In genomic region chrX:48474127-48474526, GRCh38 we compare ENCODE assay signal across 8 cellular contexts. TPM values are rescaled to one million over a fixed set of nuclear protein-coding genes. Genes with fewer than 3 reads are reported as not detected.
DNase-seq lines count a peak whose midpoint lies in the region; ATAC-seq, FAIRE-seq and TF ChIP-seq lines count a peak whose summit lies in the region.
"Had no signal": no experiment of that assay in that cellular context is flagged by ENCODE, and none has a peak within 500 bp of the region (broad histone marks: within the 10 kb centered on the region; RNA-seq: fewer than 3 reads in every experiment).

No MANE protein-coding gene starts in this region.

- TF ChIP-seq POLR2A in H54 (IDR thresholded peaks at IDR 0.05; ENCODE audit: low read depth, low read length) = no peak

- H3K27me3 Mint-ChIP-seq in activated T-cell treated with anti-CD3 and anti-CD28 coated beads, Interleukin-2, amount 50 U/mL, for 72 hours (ENCODE audit: low read depth) = peaks cover 4% of the 10 kb centered on the region
- no peaks in the 10 kb centered on the region for H3K27me3 Mint-ChIP-seq in activated T-cell treated with anti-CD3 and anti-CD28 coated beads, Interleukin-2, amount 50 U/mL, for 4 hours (ENCODE audit: low read depth)
- no peaks in the 10 kb centered on the region for H3K27me3 Mint-ChIP-seq in WTC11 (ENCODE audit: low read depth)
- no peaks in the 10 kb centered on the region for H3K27me3 Mint-ChIP-seq in osteocyte (ENCODE audit: unreplicated experiment)

- no peaks in the 10 kb centered on the region for H3K9me3 Mint-ChIP-seq in activated T-cell treated with anti-CD3 and anti-CD28 coated beads, Interleukin-2, amount 50 U/mL, for 72 hours
- no peaks in the 10 kb centered on the region for H3K9me3 Mint-ChIP-seq in activated T-cell treated with anti-CD3 and anti-CD28 coated beads, Interleukin-2, amount 50 U/mL, for 4 hours
- H3K9me3 Mint-ChIP-seq in WTC11 = no peaks in the 10 kb centered on the region
- peaks cover 7% of the 10 kb centered on the region for H3K9me3 Mint-ChIP-seq in osteocyte (ENCODE audit: unreplicated experiment)

- TF ChIP-seq CTCF in WTC11 (IDR thresholded peaks at IDR 0.05) (no peak), osteocyte (IDR thresholded peaks at IDR 0.05) (peak; percentile 42)

- FAIRE-seq in H54 (lab: Jason Lieb, UNC) = no peak

- H3K4me1 Mint-ChIP-seq in activated T-cell treated with anti-CD3 and anti-CD28 coated beads, Interleukin-2, amount 50 U/mL, for 72 hours (ENCODE audit: low read depth) = peaks cover 37% of the 10 kb centered on the region
- H3K4me1 Mint-ChIP-seq in activated T-cell treated with anti-CD3 and anti-CD28 coated beads, Interleukin-2, amount 50 U/mL, for 4 hours (ENCODE audit: low read depth) = peaks cover 28% of the 10 kb centered on the region
- H3K4me1 Mint-ChIP-seq in WTC11 (peaks cover 45% of the 10 kb centered on the region), osteocyte (ENCODE audit: unreplicated experiment) (peaks cover 32% of the 10 kb centered on the region)

- H3K36me3 Mint-ChIP-seq in activated T-cell treated with anti-CD3 and anti-CD28 coated beads, Interleukin-2, amount 50 U/mL, for 72 hours (ENCODE audit: insufficient read depth in 2 of 2) = peaks cover 3 to 8% of the 10 kb centered on the region in 2 donors
- peaks cover 3% of the 10 kb centered on the region for H3K36me3 Mint-ChIP-seq in activated T-cell treated with anti-CD3 and anti-CD28 coated beads, Interleukin-2, amount 50 U/mL, for 4 hours (ENCODE audit: insufficient read depth)
- H3K36me3 Mint-ChIP-seq in WTC11 (peaks cover under 1% of the 10 kb centered on the region; the same call in 1 of the 2 replicates), osteocyte (ENCODE audit: unreplicated experiment) (no peaks in the 10 kb centered on the region)

- POLR2A ChIA-PET in WTC11 (lab: Charles Lee) = no interaction called here

- H3K4me3 Mint-ChIP-seq in activated T-cell treated with anti-CD3 and anti-CD28 coated beads, Interleukin-2, amount 50 U/mL, for 72 hours = peak overlapping the region in 1 of 2 donors; percentile 29
- H3K4me3 Mint-ChIP-seq in activated T-cell treated with anti-CD3 and anti-CD28 coated beads, Interleukin-2, amount 50 U/mL, for 4 hours = no peak overlapping the region
- peak overlapping the region; percentile 44 for H3K4me3 Mint-ChIP-seq in WTC11
- H3K4me3 Mint-ChIP-seq in osteocyte (ENCODE audit: unreplicated experiment) = no peak overlapping the region

- H3K27ac Mint-ChIP-seq in activated T-cell treated with anti-CD3 and anti-CD28 coated beads, Interleukin-2, amount 50 U/mL, for 72 hours = no peak overlapping the region
- H3K27ac Mint-ChIP-seq in WTC11 (peak overlapping the region; percentile 95), osteocyte (ENCODE audit: unreplicated experiment) (peak overlapping the region; percentile 75)

- CTCF ChIA-PET in WTC11 (lab: Charles Lee) = interaction anchor here (0.5 to 1.4 kb wide), 6 partner anchors 8 to 68 kb away, joined by 3 to 10 read pairs (median 4); no protein-coding TSS in a partner anchor

- no peak for ATAC-seq in activated T-cell treated with anti-CD3 and anti-CD28 coated beads, Interleukin-2, amount 50 U/mL, for 72 hours (replicated peaks in 1 of 2)
- no peak for ATAC-seq in activated T-cell treated with anti-CD3 and anti-CD28 coated beads, Interleukin-2, amount 50 U/mL, for 4 hours
- peak; percentile 9 for ATAC-seq in WTC11
- ATAC-seq in GM19324 (IDR thresholded peaks at IDR 0.05; ENCODE audit: low FRiP score, unreplicated experiment) = no peak

- peak; percentile 9 to 21 for DNase-seq in activated T-cell treated with anti-CD3 and anti-CD28 coated beads, Interleukin-2, amount 50 U/mL, for 72 hours
- DNase-seq in activated T-cell treated with anti-CD3 and anti-CD28 coated beads, Interleukin-2, amount 50 U/mL, for 4 hours = no peak
- DNase-seq in WTC11 (ENCODE audit: low spot score) = peak; percentile 16
- no peak for DNase-seq in osteocyte (ENCODE audit: extremely low spot score, unreplicated experiment)
- no peak for DNase-seq in H54 (ENCODE audit: insufficient read length, low spot score)
- DNase-seq: activated effector memory CD4-positive, alpha-beta T cell treated with anti-CD3 and anti-CD28 coated beads, Interleukin-2, amount 50 U/mL, for 16 hours; NCI-H524 treated with DMSO at 0.1 percent for 48 hours had no signal

TF ChIP-seq in WTC11, 78 proteins besides CTCF, POLR2A, EP300 and RAD21 (continues in another document):
- TF ChIP-seq ETV6 (CRISPR knock-in tag; IDR thresholded peaks at IDR 0.05) = no peak
- no peak for TF ChIP-seq FOXK1 (CRISPR knock-in tag; IDR thresholded peaks at IDR 0.05)
- no peak for TF ChIP-seq ELF4 (CRISPR knock-in tag; IDR thresholded peaks at IDR 0.05; ENCODE audit: low read depth)
- TF ChIP-seq ZNF512 (CRISPR knock-in tag; IDR thresholded peaks at IDR 0.05; ENCODE audit: borderline replicate concordance) = no peak
- TF ChIP-seq SOX15 (CRISPR knock-in tag; IDR thresholded peaks at IDR 0.05) = no peak
- TF ChIP-seq USF1 (CRISPR knock-in tag; IDR thresholded peaks at IDR 0.05) = no peak
- no peak for TF ChIP-seq GTF2I (CRISPR knock-in tag; conservative IDR thresholded peaks at IDR 0.05)
- TF ChIP-seq RORB (CRISPR knock-in tag; IDR thresholded peaks at IDR 0.05) = no peak
- no peak for TF ChIP-seq HMGA2 (CRISPR knock-in tag; IDR thresholded peaks at IDR 0.05)
- TF ChIP-seq ZNF532 (CRISPR knock-in tag; IDR thresholded peaks at IDR 0.05; ENCODE audit: borderline replicate concordance) = no peak

RNA-seq across cellular contexts. Expression of gene FTSJ1, which starts 1.9 kb away (rescaled TPM):
- total RNA-seq in activated T-cell treated with anti-CD3 and anti-CD28 coated beads, Interleukin-2, amount 50 U/mL, for 72 hours = 10 to 100 TPM; 64.3 to 68.7 TPM
- total RNA-seq in activated T-cell treated with anti-CD3 and anti-CD28 coated beads, Interleukin-2, amount 50 U/mL, for 4 hours = 100 to 1,000 TPM; 130 to 147 (median 134) TPM
- 50.2 to 54.5 TPM (median 53.9 TPM) in 3 replicates for total RNA-seq in WTC11 (2021)
- total RNA-seq in osteocyte = 47.6 and 57.1 TPM in 2 replicates

RNA-seq across cellular contexts. Expression of gene SLC38A5, which starts 4.1 kb away (rescaled TPM):
- 10 to 100 TPM; 64.8 to 78.8 TPM for total RNA-seq in activated T-cell treated with anti-CD3 and anti-CD28 coated beads, Interleukin-2, amount 50 U/mL, for 72 hours
- total RNA-seq in activated T-cell treated with anti-CD3 and anti-CD28 coated beads, Interleukin-2, amount 50 U/mL, for 4 hours = 100 to 1,000 TPM; 247 to 282 (median 271) TPM
- total RNA-seq in WTC11 (2021) = 30.9 to 50.6 TPM (median 34.6 TPM) in 3 replicates
- total RNA-seq in osteocyte = not detected in 2 replicates

RNA-seq across cellular contexts. Expression of gene PORCN, which starts 34.7 kb away (rescaled TPM):
- 10 to 100 TPM; 19.4 to 20.3 TPM for total RNA-seq in activated T-cell treated with anti-CD3 and anti-CD28 coated beads, Interleukin-2, amount 50 U/mL, for 72 hours
- 1 to 10 TPM; 7.5 to 10.0 (median 9.4) TPM for total RNA-seq in activated T-cell treated with anti-CD3 and anti-CD28 coated beads, Interleukin-2, amount 50 U/mL, for 4 hours
- total RNA-seq in WTC11 (2021) (16.4 to 19.7 TPM (median 16.9 TPM) in 3 replicates), osteocyte (16.9 and 20.2 TPM in 2 replicates)

RNA-seq across cellular contexts. Expression of gene EBP, which starts 47.5 kb away (rescaled TPM):
- total RNA-seq in activated T-cell treated with anti-CD3 and anti-CD28 coated beads, Interleukin-2, amount 50 U/mL, for 72 hours = 100 to 1,000 TPM; 112 to 113 TPM
- 100 to 1,000 TPM in 2 of 3 donors, 10 to 100 TPM in 1; 87.0 to 113 (median 106) TPM for total RNA-seq in activated T-cell treated with anti-CD3 and anti-CD28 coated beads, Interleukin-2, amount 50 U/mL, for 4 hours
- total RNA-seq in WTC11 (2021) (129 to 145 TPM (median 138 TPM) in 3 replicates), osteocyte (39.3 and 42.5 TPM in 2 replicates)

Comparison
In these comparisons a context has a peak if more than half of its experiments do, and no peak if none do; other contexts are left out.
1. DNase-seq: peak in activated T-cell treated with anti-CD3 and anti-CD28 coated beads, Interleukin-2, amount 50 U/mL, for 72 hours (2 of 2) and WTC11 (single experiment); none in activated T-cell treated with anti-CD3 and anti-CD28 coated beads, Interleukin-2, amount 50 U/mL, for 4 hours (single experiment), osteocyte (single experiment) and H54 (single experiment).
2. RNA of gene SLC38A5, which starts 4.1 kb away (total RNA-seq): 247 to 282 TPM in activated T-cell treated with anti-CD3 and anti-CD28 coated beads, Interleukin-2, amount 50 U/mL, for 4 hours, 64.8 to 78.8 TPM in activated T-cell treated with anti-CD3 and anti-CD28 coated beads, Interleukin-2, amount 50 U/mL, for 72 hours and 30.9 to 50.6 TPM in WTC11; not detected in osteocyte; every median in the first group is over 10 times any median in the second.